In genomic region chrX:103831342-103831802, GRCh38 we compare ENCODE assay signal across 9 cellular contexts. TPM values are rescaled to one million over a fixed set of nuclear protein-coding genes. Genes with fewer than 3 reads are reported as not detected.
DNase-seq lines count a peak whose midpoint lies in the region; ATAC-seq, FAIRE-seq and TF ChIP-seq lines count a peak whose summit lies in the region.
"Had no signal": no experiment of that assay in that cellular context is flagged by ENCODE, and none has a peak within 500 bp of the region (broad histone marks: within the 10 kb centered on the region; RNA-seq: fewer than 3 reads in every experiment).

No MANE protein-coding gene starts in this region.

- no peak for TF ChIP-seq POLR2A in H54 (IDR thresholded peaks at IDR 0.05; ENCODE audit: low read depth, low read length)

- H3K4me3 Mint-ChIP-seq in activated CD4-positive, alpha-beta memory T cell treated with anti-CD3 and anti-CD28 coated beads for 36 hours, result peak overlapping the region; percentile 70
- H3K4me3 Mint-ChIP-seq in glutamatergic neuron (ENCODE audit: unreplicated experiment), result peak overlapping the region; percentile 78

- peaks cover 3% of the 10 kb centered on the region for H3K4me1 Mint-ChIP-seq in activated CD4-positive, alpha-beta memory T cell treated with anti-CD3 and anti-CD28 coated beads for 36 hours (ENCODE audit: low read depth)
- H3K4me1 Mint-ChIP-seq in glutamatergic neuron (ENCODE audit: low read depth, unreplicated experiment), result peaks cover 7% of the 10 kb centered on the region

- H3K9me3 Mint-ChIP-seq in activated CD4-positive, alpha-beta memory T cell treated with anti-CD3 and anti-CD28 coated beads for 36 hours, result no peaks in the 10 kb centered on the region
- peaks cover 5% of the 10 kb centered on the region for H3K9me3 Mint-ChIP-seq in glutamatergic neuron (ENCODE audit: unreplicated experiment)

- peak; percentile 19 for ATAC-seq in HG03103 (IDR thresholded peaks at IDR 0.05; ENCODE audit: low read depth, unreplicated experiment)

- H3K27me3 Mint-ChIP-seq in activated CD4-positive, alpha-beta memory T cell treated with anti-CD3 and anti-CD28 coated beads for 36 hours, result peaks cover 4% of the 10 kb centered on the region
- peaks cover 6% of the 10 kb centered on the region for H3K27me3 Mint-ChIP-seq in glutamatergic neuron (ENCODE audit: unreplicated experiment)

- FAIRE-seq in H54 (lab: Jason Lieb, UNC), result no peak
- FAIRE-seq: colon had no signal

- CTCF ChIA-PET in activated CD4-positive, alpha-beta memory T cell treated with anti-CD3 and anti-CD28 coated beads for 36 hours (lab: Charles Lee), result interaction anchor here (1.4 to 1.7 kb wide), 3 partner anchors 14 to 306 kb away, joined by 3 to 10 read pairs (median 10); no protein-coding TSS in a partner anchor

- no peak for TF ChIP-seq CTCF in glutamatergic neuron (IDR thresholded peaks at IDR 0.05; ENCODE audit: partially characterized antibody, unreplicated experiment)

- intact Hi-C loops in activated CD4-positive, alpha-beta memory T cell treated with anti-CD3 and anti-CD28 coated beads for 36 hours (cut with micrococcal nuclease), result loop anchor here (5.0 kb wide), 2 partner anchors 86 to 144 kb away; partner anchors contain the start of gene MORF4L2

- H3K27ac Mint-ChIP-seq in activated CD4-positive, alpha-beta memory T cell treated with anti-CD3 and anti-CD28 coated beads for 36 hours, result no peak overlapping the region
- H3K27ac Mint-ChIP-seq in glutamatergic neuron (ENCODE audit: unreplicated experiment), result peak overlapping the region; percentile 8

- DNase-seq in activated T-cell treated with anti-CD3 and anti-CD28 coated beads for 1 hour (ENCODE audit: low read depth), result peak; percentile 35
- no peak for DNase-seq in activated T-cell treated with anti-CD3 and anti-CD28 coated beads, Interleukin-2, amount 50 U/mL, for 48 hours
- DNase-seq in activated CD4-positive, alpha-beta memory T cell treated with anti-CD3 and anti-CD28 coated beads for 36 hours, result no peak
- no peak for DNase-seq in glutamatergic neuron
- DNase-seq in skeletal muscle cell (ENCODE audit: low read depth), result no peak
- DNase-seq in H54 (ENCODE audit: insufficient read length, low spot score), result no peak
- no peak for DNase-seq in AG08396 (ENCODE audit: low spot score)

- POLR2A ChIA-PET in activated CD4-positive, alpha-beta memory T cell treated with anti-CD3 and anti-CD28 coated beads for 36 hours (lab: Charles Lee), result interaction anchor here (0.5 kb wide), 1 partner anchor 240 kb away, joined by 3 read pairs; no protein-coding TSS in a partner anchor

- no peaks in the 10 kb centered on the region for H3K36me3 Mint-ChIP-seq in activated CD4-positive, alpha-beta memory T cell treated with anti-CD3 and anti-CD28 coated beads for 36 hours
- no peaks in the 10 kb centered on the region for H3K36me3 Mint-ChIP-seq in glutamatergic neuron (ENCODE audit: unreplicated experiment)

- peak overlapping the region; percentile 56 for H3K4me3 ChIP-seq in skeletal muscle cell (ENCODE audit: low read depth, low read length)

RNA-seq across cellular contexts. Expression of gene RAB9B, which starts 0.7 kb away (rescaled TPM):
- under 1 TPM; 0.44 to 0.57 TPM for total RNA-seq in activated CD4-positive, alpha-beta memory T cell treated with anti-CD3 and anti-CD28 coated beads for 36 hours
- total RNA-seq in glutamatergic neuron (ENCODE audit: unreplicated experiment), result 4.5 TPM

RNA-seq across cellular contexts. Expression of gene PLP1, which starts 54.7 kb away (rescaled TPM):
- not detected for total RNA-seq in activated CD4-positive, alpha-beta memory T cell treated with anti-CD3 and anti-CD28 coated beads for 36 hours
- total RNA-seq in glutamatergic neuron (ENCODE audit: unreplicated experiment), result 0.20 TPM
